ENCODE assay signal across 22 cellular contexts in genomic region chr3:178690571-178690970, GRCh38.
"Had no signal": no experiment of that assay in that cellular context is flagged by ENCODE, and none has a peak within 500 bp of the region (broad histone marks: within the 10 kb centered on the region; RNA-seq: fewer than 3 reads in every experiment).

No MANE protein-coding gene starts in this region.

- H3K4me1 ChIP-seq: right atrium auricular region, tibial nerve had no signal

- H3K27me3 ChIP-seq: right atrium auricular region, tibial nerve had no signal

- DNase-seq: activated CD4-positive, alpha-beta T cell treated with anti-CD3 and anti-CD28 coated beads, Interleukin-2, amount 10 ng/mL, durations not matched to agents 7 days and 5 days; activated CD8-positive, alpha-beta memory T cell treated with anti-CD3 and anti-CD28 coated beads for 24 hours; activated CD8-positive, alpha-beta memory T cell treated with anti-CD3 and anti-CD28 coated beads, Interleukin-2, amount 50 U/mL, for 48 hours; activated effector memory CD4-positive, alpha-beta T cell treated with Interleukin-2 at 50 U/mL for 16 hours; activated naive CD4-positive, alpha-beta T cell treated with anti-CD3 and anti-CD28 coated beads, Interleukin-2, amount 10 ng/mL, durations not matched to agents 7 days and 5 days; activated naive CD8-positive, alpha-beta T cell treated with anti-CD3 and anti-CD28 coated beads, Interleukin-2, amount 50 U/mL, for 24 hours; activated T-cell treated with anti-CD3 and anti-CD28 coated beads, Interleukin-2, amount 50 U/mL, for 48 hours; aorta; cerebellar nuclear complex; cortex of kidney; hypothalamus; islet precursor cell; occipital lobe; small intestine; stimulated activated CD4-positive, alpha-beta T cell treated with anti-CD3 and anti-CD28 coated beads, Interleukin-15, amount 100 ng/mL, for 24 hours; stimulated activated CD4-positive, alpha-beta T cell treated with anti-CD3 and anti-CD28 coated beads, Interleukin-2, amount 100 ng/mL, for 48 hours; T-helper 1 cell; T-helper 9 cell had no signal

- H3K36me3 ChIP-seq: right atrium auricular region, tibial nerve had no signal

- FAIRE-seq: small intestine, urothelium cell line had no signal

- H3K27ac ChIP-seq: right atrium auricular region, tibial nerve had no signal

- H3K4me3 ChIP-seq: right atrium auricular region, tibial nerve had no signal

- H3K9me3 ChIP-seq: right atrium auricular region had no signal

- ATAC-seq: activated naive CD8-positive, alpha-beta T cell treated with anti-CD3 and anti-CD28 coated beads, Interleukin-2, amount 50 U/mL, for 24 hours; esophagus mucosa had no signal
